In the genomic region with DNA sequence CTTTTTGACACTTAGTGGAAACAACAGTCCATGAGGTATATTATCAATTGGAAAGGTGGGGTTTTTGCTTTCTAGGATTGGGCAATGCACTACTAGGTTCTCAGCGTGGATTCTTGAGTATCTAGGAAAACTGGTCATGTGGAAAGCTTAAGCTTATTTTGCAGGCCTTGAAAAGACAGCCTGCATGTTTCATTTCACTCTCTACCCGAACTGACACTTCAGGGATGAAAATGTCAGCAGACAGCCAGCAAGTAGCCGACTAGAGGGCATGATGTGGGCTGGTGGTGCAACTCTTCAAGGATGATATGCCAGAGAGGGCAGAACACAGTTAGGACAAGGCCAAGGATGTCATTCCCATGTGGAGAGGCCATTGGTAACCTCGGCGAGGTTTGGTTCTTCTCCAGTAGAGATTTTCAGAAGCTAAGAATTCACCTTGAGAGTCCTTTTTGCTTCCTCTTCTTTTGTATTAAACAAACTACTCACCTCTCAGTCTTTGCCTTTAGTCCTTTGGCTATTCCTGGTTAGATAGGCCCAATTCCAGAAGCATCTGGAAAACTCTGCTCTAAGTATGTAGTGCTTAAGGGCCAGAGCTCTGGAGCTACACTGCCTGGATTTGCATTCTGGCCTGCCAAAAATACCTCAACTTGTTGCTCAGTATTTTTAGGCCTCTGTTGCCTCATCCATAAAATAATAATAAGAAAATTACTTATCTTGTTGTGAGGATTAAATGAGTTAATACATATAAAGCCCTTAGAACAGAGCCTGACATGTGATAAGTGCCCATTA, we compare ENCODE assay signal across 17 cellular contexts. TPM values are rescaled to one million over a fixed set of nuclear protein-coding genes. Genes with fewer than 3 reads are reported as not detected.
DNase-seq lines count a peak whose midpoint lies in the region; ATAC-seq, FAIRE-seq and TF ChIP-seq lines count a peak whose summit lies in the region.
"Had no signal": no experiment of that assay in that cellular context is flagged by ENCODE, and none has a peak within 500 bp of the region (broad histone marks: within the 10 kb centered on the region; RNA-seq: fewer than 3 reads in every experiment).

No MANE protein-coding gene starts in this region.

- WGBS in HepG2 (ENCODE audit: low lambda C conversion rate): 54% methylated on average over 5 of the region's 5 CpGs
- WGBS in thyroid gland, 2 donors: 33 to 40% methylated on average over 5 of the region's 5 CpGs
- WGBS in neuronal stem cell (ENCODE audit: extremely low coverage in 2 of 2, insufficient read length in 2 of 2, insufficient replicate concordance in 1 of 2), 2 donors: no CpG with 5 or more reads among the region's 5 CpGs

- no peak overlapping the region for H2AK5ac ChIP-seq in neuronal stem cell (ENCODE audit: low read depth, low read length)

- no peak overlapping the region for H2BK12ac ChIP-seq in neuronal stem cell (ENCODE audit: low read length)

- no peak overlapping the region for H2BK5ac ChIP-seq in neuronal stem cell (ENCODE audit: low read length)

- no peak overlapping the region for H2BK15ac ChIP-seq in neuronal stem cell (ENCODE audit: low read length)

- H2AFZ ChIP-seq in HepG2 (ENCODE audit: low read length): no peak overlapping the region
- H2AFZ ChIP-seq in neuronal stem cell (ENCODE audit: low read length): no peak overlapping the region

- no peak for TF ChIP-seq POLR2A in HepG2 (IDR thresholded peaks at IDR 0.05; ENCODE audit: insufficient read depth in 1 of 2, low read depth in 2 of 2, low read length in 2 of 2)
- TF ChIP-seq POLR2A in thyroid gland (IDR thresholded peaks at IDR 0.05): peak in 1 of 2 donors; percentile 21

- H3K79me2 ChIP-seq in HepG2 (ENCODE audit: insufficient read depth, low read length): peaks cover 93% of the 10 kb centered on the region

- POLR2A ChIA-PET in HepG2 (lab: Yijun Ruan, JAX): interaction anchor here (0.7 to 1.9 kb wide), 5 partner anchors 11 to 426 kb away, joined by 3 to 16 read pairs (median 4); a partner anchor contains a TSS
- POLR2A ChIA-PET in CD4-positive, alpha-beta memory T cell (lab: Charles Lee; ENCODE audit: partially characterized antibody): interaction anchor here (1.1 to 1.9 kb wide), 2 partner anchors 18 to 19 kb away, joined by 3 to 8 read pairs; a partner anchor contains a TSS

- BruUV-seq in HepG2 (replicated peaks; lab: Mats Ljungman, UMichigan): TSS peak; percentile 4

- no peaks in the 10 kb centered on the region for H3K9me3 ChIP-seq in HepG2 (ENCODE audit: low read length)
- H3K9me3 ChIP-seq in thyroid gland: no peaks in the 10 kb centered on the region
- H3K9me3 ChIP-seq in CD4-positive, alpha-beta memory T cell (ENCODE audit: control insufficient read depth in 1 of 2, low read length in 2 of 2): no peaks in the 10 kb centered on the region
- H3K9me3 ChIP-seq in neuronal stem cell (replicated peaks in 1 of 2; ENCODE audit: control insufficient read depth in 2 of 2, insufficient read depth in 1 of 2, low read depth in 1 of 2, low read length in 2 of 2): no peaks in the 10 kb centered on the region
- H3K9me3 ChIP-seq: psoas muscle, SJSA1 had no signal

- no peak overlapping the region for H2BK120ac ChIP-seq in neuronal stem cell (ENCODE audit: low read depth, low read length)

- H3K79me1 ChIP-seq in neuronal stem cell (ENCODE audit: low read depth, low read length): peaks cover 4% of the 10 kb centered on the region

- H3K27me3 Mint-ChIP-seq in activated naive CD4-positive, alpha-beta T cell treated with anti-CD3 and anti-CD28 coated beads, Interleukin-2, amount 50 U/mL, for 24 hours: no peaks in the 10 kb centered on the region
- no peaks in the 10 kb centered on the region for H3K27me3 Mint-ChIP-seq in activated naive CD8-positive, alpha-beta T cell treated with anti-CD3 and anti-CD28 coated beads for 36 hours
- no peaks in the 10 kb centered on the region for H3K27me3 Mint-ChIP-seq in CD4-positive, alpha-beta memory T cell
- H3K27me3 Mint-ChIP-seq: naive thymus-derived CD4-positive, alpha-beta T cell; stimulated activated memory B cell treated with anti-CD40 and anti-IgM and Interleukin-4, amounts not matched to agents 10 μg/mL and 1 μg/mL and 100 μg/mL, for 72 hours had no signal

- H3K36me3 ChIP-seq in HepG2 (replicated peaks in 1 of 2; ENCODE audit: control insufficient read depth in 1 of 2, insufficient read depth in 2 of 2, low read length in 2 of 2) (no peaks in the 10 kb centered on the region), thyroid gland (no peaks in the 10 kb centered on the region), neuronal stem cell (replicated peaks in 1 of 2; ENCODE audit: control insufficient read depth in 2 of 2, insufficient read depth in 2 of 2, low read length in 2 of 2) (peaks cover 0 to 29% of the 10 kb centered on the region in 2 donors)
- no peaks in the 10 kb centered on the region for H3K36me3 ChIP-seq in CD4-positive, alpha-beta memory T cell (ENCODE audit: insufficient read depth, low read length)

- H4K8ac ChIP-seq in neuronal stem cell (ENCODE audit: low read depth, low read length): no peak overlapping the region

- H3K4me3 ChIP-seq in HepG2 (replicated peaks in 1 of 3; ENCODE audit: insufficient read depth in 1 of 3, low read depth in 2 of 3, low read length in 3 of 3): peak overlapping the region in 2 of 3 experiments; percentile 19 to 21; a peak in 1 of 6 replicates
- no peak overlapping the region for H3K4me3 ChIP-seq in thyroid gland (replicated peaks in 1 of 3)
- no peak overlapping the region for H3K4me3 ChIP-seq in CD4-positive, alpha-beta memory T cell (ENCODE audit: low read length in 2 of 2)
- no peak overlapping the region for H3K4me3 ChIP-seq in neuronal stem cell (ENCODE audit: low read length in 2 of 2)
- H3K4me3 ChIP-seq: psoas muscle, SJSA1 had no signal

- H3K36me3 Mint-ChIP-seq in activated naive CD4-positive, alpha-beta T cell treated with anti-CD3 and anti-CD28 coated beads, Interleukin-2, amount 50 U/mL, for 24 hours: peaks cover 8% of the 10 kb centered on the region
- H3K36me3 Mint-ChIP-seq in activated naive CD8-positive, alpha-beta T cell treated with anti-CD3 and anti-CD28 coated beads for 36 hours: peaks cover 23% of the 10 kb centered on the region
- H3K36me3 Mint-ChIP-seq in CD4-positive, alpha-beta memory T cell: peaks cover 5 to 24% of the 10 kb centered on the region in 2 donors

- H4K20me1 ChIP-seq in HepG2 (ENCODE audit: insufficient read depth, low read length): no peaks in the 10 kb centered on the region

- intact Hi-C loops in HepG2 (cut with micrococcal nuclease; ENCODE audit: unreplicated experiment): loop anchor here (2.0 to 10.0 kb wide), 5 partner anchors 15 to 783 kb away; no protein-coding TSS in a partner anchor
- intact Hi-C loops in thyroid gland (cut with DNase I): no loop called here
- intact Hi-C loops in CD4-positive, alpha-beta memory T cell (cut with micrococcal nuclease): no loop called here

- CTCF ChIA-PET in HepG2 (lab: Yijun Ruan, JAX; ENCODE audit: low intra/inter-chr PET ratio, low total read pairs): interaction anchor here (1.0 kb wide), 1 partner anchor 135 kb away, joined by 5 read pairs; no protein-coding TSS in a partner anchor
- CTCF ChIA-PET in CD4-positive, alpha-beta memory T cell (lab: Charles Lee; ENCODE audit: partially characterized antibody): interaction anchor here (0.6 to 2.4 kb wide), 4 partner anchors 17 to 435 kb away, joined by 3 to 9 read pairs (median 3); no protein-coding TSS in a partner anchor

- TF ChIP-seq EP300 in HepG2 (IDR thresholded peaks at IDR 0.05; ENCODE audit: low read depth in 2 of 2, low read length in 2 of 2) (no peak), HepG2 (CRISPR knock-in tag; IDR thresholded peaks at IDR 0.05; ENCODE audit: borderline replicate concordance) (no peak)

- no peak overlapping the region for H3K14ac ChIP-seq in neuronal stem cell (ENCODE audit: low read length)

- peak; percentile 46 for FAIRE-seq in HepG2 (lab: Jason Lieb, UNC)
- FAIRE-seq: GM19239 had no signal

- no peak overlapping the region for H4K91ac ChIP-seq in neuronal stem cell (ENCODE audit: low read depth, low read length, poor library complexity)

- H3K4ac ChIP-seq in neuronal stem cell (ENCODE audit: low read length): no peak overlapping the region

- peak overlapping the region; percentile 91 for H3K27ac Mint-ChIP-seq in activated naive CD4-positive, alpha-beta T cell treated with anti-CD3 and anti-CD28 coated beads, Interleukin-2, amount 50 U/mL, for 24 hours
- H3K27ac Mint-ChIP-seq in activated naive CD8-positive, alpha-beta T cell treated with anti-CD3 and anti-CD28 coated beads for 36 hours: peak overlapping the region; percentile 79
- H3K27ac Mint-ChIP-seq in CD4-positive, alpha-beta memory T cell: peak overlapping the region in 2 of 7 donors; percentile 48 to 81

- H3K27me3 ChIP-seq in HepG2 (ENCODE audit: control insufficient read depth in 1 of 2, insufficient read depth in 2 of 2, low read length in 2 of 2): no peaks in the 10 kb centered on the region
- H3K27me3 ChIP-seq in thyroid gland: no peaks in the 10 kb centered on the region
- no peaks in the 10 kb centered on the region for H3K27me3 ChIP-seq in CD4-positive, alpha-beta memory T cell (ENCODE audit: insufficient read depth, low read length)
- H3K27me3 ChIP-seq in neuronal stem cell (ENCODE audit: control insufficient read depth in 3 of 3, insufficient read depth in 3 of 3, low read depth in 1 of 3, low read length in 3 of 3): no peaks in the 10 kb centered on the region
- H3K27me3 ChIP-seq: foreskin keratinocyte, SJSA1 had no signal

- no peak overlapping the region for H3K23ac ChIP-seq in neuronal stem cell (ENCODE audit: low read depth, low read length, poor library complexity)

- peaks cover 3% of the 10 kb centered on the region for H3K9me3 Mint-ChIP-seq in activated naive CD4-positive, alpha-beta T cell treated with anti-CD3 and anti-CD28 coated beads, Interleukin-2, amount 50 U/mL, for 24 hours
- H3K9me3 Mint-ChIP-seq in activated naive CD8-positive, alpha-beta T cell treated with anti-CD3 and anti-CD28 coated beads for 36 hours: peaks cover 2% of the 10 kb centered on the region
- no peaks in the 10 kb centered on the region for H3K9me3 Mint-ChIP-seq in CD4-positive, alpha-beta memory T cell
- H3K9me3 Mint-ChIP-seq: stimulated activated memory B cell treated with anti-CD40 and anti-IgM and Interleukin-4, amounts not matched to agents 10 μg/mL and 1 μg/mL and 100 μg/mL, for 72 hours had no signal

- H3K4me1 ChIP-seq in HepG2 (ENCODE audit: insufficient read depth, low read length) (peaks cover 91% of the 10 kb centered on the region), thyroid gland (peaks cover 6 to 17% of the 10 kb centered on the region in 2 donors), neuronal stem cell (ENCODE audit: control insufficient read depth in 2 of 2, insufficient read depth in 1 of 2, low read depth in 1 of 2, low read length in 2 of 2) (peaks cover 0 to 2% of the 10 kb centered on the region in 2 donors)
- H3K4me1 ChIP-seq in CD4-positive, alpha-beta memory T cell (ENCODE audit: insufficient read depth, low read length): peaks cover 28% of the 10 kb centered on the region
- H3K4me1 ChIP-seq: SJSA1 had no signal

- H3K27ac ChIP-seq in HepG2 (ENCODE audit: extremely low read length, insufficient read depth, low read length) (peak overlapping the region; percentile 78), thyroid gland (peak overlapping the region; percentile 51 to 75 (median 57)), neuronal stem cell (replicated peaks; ENCODE audit: low read length) (no peak overlapping the region)
- no peak overlapping the region for H3K27ac ChIP-seq in CD4-positive, alpha-beta memory T cell (ENCODE audit: low read depth, low read length)
- H3K27ac ChIP-seq: foreskin keratinocyte, SJSA1 had no signal

- TF ChIP-seq CTCF in HepG2 (CRISPR knock-in tag; IDR thresholded peaks at IDR 0.05) (no peak), thyroid gland (IDR thresholded peaks at IDR 0.05) (peak in 1 of 6 experiments; percentile 7)

- H3K9ac ChIP-seq in HepG2 (ENCODE audit: insufficient read depth, low read depth, low read length) (peak overlapping the region; percentile 45), neuronal stem cell (ENCODE audit: low read depth, low read length, poor library complexity) (no peak overlapping the region)

- no peak for TF ChIP-seq RAD21 in HepG2 (CRISPR knock-in tag; IDR thresholded peaks at IDR 0.05)

- H3K4me3 Mint-ChIP-seq in activated naive CD4-positive, alpha-beta T cell treated with anti-CD3 and anti-CD28 coated beads, Interleukin-2, amount 50 U/mL, for 24 hours: no peak overlapping the region
- H3K4me3 Mint-ChIP-seq in activated naive CD8-positive, alpha-beta T cell treated with anti-CD3 and anti-CD28 coated beads for 36 hours: no peak overlapping the region
- H3K4me3 Mint-ChIP-seq in CD4-positive, alpha-beta memory T cell: no peak overlapping the region
- H3K4me3 Mint-ChIP-seq: naive thymus-derived CD4-positive, alpha-beta T cell; stimulated activated memory B cell treated with anti-CD40 and anti-IgM and Interleukin-4, amounts not matched to agents 10 μg/mL and 1 μg/mL and 100 μg/mL, for 72 hours had no signal

- no peak for ATAC-seq in HepG2
- ATAC-seq: foreskin keratinocyte; naive thymus-derived CD4-positive, alpha-beta T cell; stimulated activated memory B cell treated with anti-CD40 and anti-IgM and Interleukin-4, amounts not matched to agents 10 μg/mL and 1 μg/mL and 100 μg/mL, for 72 hours had no signal

- no peak for DNase-seq in activated naive CD4-positive, alpha-beta T cell treated with Interleukin-2 at 50 U/mL for 16 hours
- no peak for DNase-seq in activated naive CD8-positive, alpha-beta T cell treated with anti-CD3 and anti-CD28 coated beads for 36 hours
- DNase-seq in HepG2 (ENCODE audit: low spot score): no peak
- peak; percentile 62 to 66 for DNase-seq in thyroid gland
- DNase-seq in CD4-positive, alpha-beta memory T cell: no peak
- DNase-seq in neuronal stem cell (ENCODE audit: low spot score): no peak
- DNase-seq in midbrain (lab: John Stamatoyannopoulos, UW): no peak
- DNase-seq: foreskin keratinocyte; HCEC 1CT; naive thymus-derived CD4-positive, alpha-beta T cell; NCI-H1105; NCI-H69; psoas muscle had no signal

- in situ Hi-C loops in HepG2 (cut with HindIII; ENCODE audit: extremely low pct_ligation_motif_present, low pct_unique_long_range_greater_than_20kb): no loop called here

- H3K18ac ChIP-seq in neuronal stem cell (ENCODE audit: low read length): no peak overlapping the region

- H3K4me1 Mint-ChIP-seq in activated naive CD4-positive, alpha-beta T cell treated with anti-CD3 and anti-CD28 coated beads, Interleukin-2, amount 50 U/mL, for 24 hours: peaks cover 47% of the 10 kb centered on the region
- H3K4me1 Mint-ChIP-seq in activated naive CD8-positive, alpha-beta T cell treated with anti-CD3 and anti-CD28 coated beads for 36 hours: peaks cover 34% of the 10 kb centered on the region
- H3K4me1 Mint-ChIP-seq in CD4-positive, alpha-beta memory T cell: peaks cover 31 to 51% (median 40%) of the 10 kb centered on the region in 4 donors

- peak overlapping the region; percentile 76 for H3K4me2 ChIP-seq in HepG2 (ENCODE audit: low read depth, low read length)
- no peak overlapping the region for H3K4me2 ChIP-seq in neuronal stem cell (ENCODE audit: insufficient read depth, low read length, poor library complexity, severe bottlenecking)

RNA-seq across cellular contexts. Expression of a gene that starts 17.9 kb away (rescaled TPM):
- total RNA-seq in activated naive CD8-positive, alpha-beta T cell treated with anti-CD3 and anti-CD28 coated beads for 36 hours: 10 to 100 TPM; 15.0 to 15.3 TPM
- 29.9 and 41.6 TPM in 2 replicates for total RNA-seq in HepG2 (2016; rRNA removed; fragmentation: Illumina TruSeq; extraction: Trizol)
- total RNA-seq in HepG2 (2016; cell fraction: cytosol; rRNA removed; fragmentation: Illumina TruSeq; extraction: Trizol; ENCODE audit: low read depth): 20.1 and 20.2 TPM in 2 replicates
- 30.3 and 35.3 TPM in 2 replicates for total RNA-seq in HepG2 (2016; cell fraction: insoluble cytoplasmic fraction; rRNA removed; fragmentation: Illumina TruSeq; extraction: Trizol)
- total RNA-seq in HepG2 (2016; cell fraction: membrane; rRNA removed; fragmentation: Illumina TruSeq; extraction: Trizol): 13.3 and 13.4 TPM in 2 replicates
- 76.6 and 77.0 TPM in 2 replicates for total RNA-seq in HepG2 (2016; cell fraction: nucleus; rRNA removed; fragmentation: Illumina TruSeq; extraction: Trizol)
- polyA plus RNA-seq in HepG2 (2011; rRNA removed): 16.7 and 19.2 TPM in 2 replicates
- 7.7 and 13.4 TPM in 2 replicates for polyA plus RNA-seq in HepG2 (2011; cell fraction: cytosol; rRNA removed)
- 34.6 and 62.8 TPM in 2 replicates for polyA plus RNA-seq in HepG2 (2011; cell fraction: nucleus; rRNA removed)
- polyA plus RNA-seq in HepG2 (2012): 12.1 and 15.6 TPM in 2 replicates
- polyA plus RNA-seq in HepG2 (2016; cell fraction: cytosol; fragmentation: Illumina TruSeq; extraction: Trizol; ENCODE audit: low read depth): 1.5 TPM in 2 replicates
- 13.0 and 13.3 TPM in 2 replicates for polyA plus RNA-seq in HepG2 (2016; cell fraction: insoluble cytoplasmic fraction; fragmentation: Illumina TruSeq; extraction: Trizol; ENCODE audit: low read depth)
- polyA plus RNA-seq in HepG2 (2016; cell fraction: membrane; fragmentation: Illumina TruSeq; extraction: Trizol; ENCODE audit: low read depth): 2.0 and 2.4 TPM in 2 replicates
- polyA plus RNA-seq in HepG2 (2016; cell fraction: nucleus; fragmentation: Illumina TruSeq; extraction: Trizol; ENCODE audit: insufficient read depth, low read depth): 12.5 and 14.2 TPM in 2 replicates
- 288 and 335 TPM in 2 replicates for polyA minus RNA-seq in HepG2 (2011; rRNA and poly(A)+ RNA removed; ENCODE audit: low replicate concordance)
- 45.9 and 54.2 TPM in 2 replicates for polyA minus RNA-seq in HepG2 (2011; cell fraction: cytosol; rRNA and poly(A)+ RNA removed)
- polyA minus RNA-seq in HepG2 (2011; cell fraction: nucleus; rRNA and poly(A)+ RNA removed): 159 and 195 TPM in 2 replicates
- total RNA-seq in thyroid gland: 100 to 1,000 TPM in 1 of 4 donors, 10 to 100 TPM in 3; 79.0 to 141 (median 82.8) TPM
- 10 to 100 TPM; 24.3 to 25.0 TPM for total RNA-seq in CD4-positive, alpha-beta memory T cell
- polyA plus RNA-seq in CD4-positive, alpha-beta memory T cell: 10 to 100 TPM; 10.4 to 27.2 TPM
- polyA plus RNA-seq in neuronal stem cell (2013, experiment 1 of 2): 9.2 TPM
- 10.2 TPM for polyA plus RNA-seq in neuronal stem cell (2013, experiment 2 of 2)

Comparison
In these comparisons a context has a peak if more than half of its experiments do, and no peak if none do; other contexts are left out.
1. DNase-seq: peak in thyroid gland (2 of 2); none in activated naive CD4-positive, alpha-beta T cell treated with Interleukin-2 at 50 U/mL for 16 hours (single experiment), activated naive CD8-positive, alpha-beta T cell treated with anti-CD3 and anti-CD28 coated beads for 36 hours (single experiment), HepG2 (single experiment), CD4-positive, alpha-beta memory T cell (0 of 5), neuronal stem cell (single experiment) and midbrain (single experiment).
2. H3K27ac ChIP-seq: peak in HepG2 (single experiment) and thyroid gland (3 of 3); none in CD4-positive, alpha-beta memory T cell (single experiment) and neuronal stem cell (single experiment).
3. H3K4me3 ChIP-seq: peak in HepG2 (2 of 3); none in thyroid gland (0 of 3), CD4-positive, alpha-beta memory T cell (0 of 2) and neuronal stem cell (0 of 2).